In the genomic region with DNA sequence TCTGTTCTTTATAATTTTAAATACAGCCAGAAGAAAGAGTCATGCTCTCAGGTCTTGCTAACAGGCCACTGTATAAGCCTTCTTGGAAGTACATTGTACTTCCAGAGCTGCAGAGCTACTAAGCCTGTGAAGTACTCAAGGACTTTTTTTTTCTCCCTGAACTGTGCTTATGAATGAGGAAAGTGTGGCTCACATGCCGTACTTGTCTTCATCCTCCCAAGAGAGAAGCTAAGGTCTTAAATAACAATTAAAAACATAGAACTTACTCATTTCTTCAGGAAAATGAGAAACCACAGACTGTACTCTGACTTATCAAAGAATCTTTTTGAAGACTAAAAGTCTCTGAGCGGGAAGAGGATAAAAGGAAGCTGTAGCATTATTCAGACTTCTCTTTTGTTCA, we compare ENCODE assay signal across 24 cellular contexts.
"Had no signal": no experiment of that assay in that cellular context is flagged by ENCODE, and none has a peak within 500 bp of the region (broad histone marks: within the 10 kb centered on the region; RNA-seq: fewer than 3 reads in every experiment).

No MANE protein-coding gene starts in this region.

- H3K9me3 ChIP-seq: left lung, lower lobe of right lung, right atrium auricular region, stomach, thyroid gland, upper lobe of right lung had no signal

- H3K27ac Mint-ChIP-seq: activated CD4-positive, alpha-beta memory T cell treated with anti-CD3 and anti-CD28 coated beads, Interleukin-2, amount 10 ng/mL, durations not matched to agents 7 days and 5 days; activated CD4-positive, alpha-beta T cell treated with anti-CD3 and anti-CD28 coated beads, Interleukin-2, amount 10 ng/mL, durations not matched to agents 7 days and 5 days; activated naive CD4-positive, alpha-beta T cell treated with anti-CD3 and anti-CD28 coated beads, Interleukin-2, amount 50 U/mL, for 24 hours; activated T-helper 2 cell treated with anti-CD3 and anti-CD28 coated beads, Interferon-gamma antibody, Interleukin-2, Interleukin-4, amounts not matched to agents 10 μg/mL and 5 μg/mL and 100 μg/mL, durations not matched to agents 14 hours and 24 hours and 36 hours; natural killer cell; neural progenitor cell; stimulated activated naive B cell treated with anti-CD40 and anti-IgM and Interleukin-4, amounts not matched to agents 10 μg/mL and 1 μg/mL and 100 μg/mL, for 72 hours; T-helper 2 cell treated with Interferon-gamma antibody and Interleukin-4, amounts not matched to agents 5 μg/mL and 100 μg/mL, for 36 hours had no signal

- ATAC-seq: activated T-cell treated with anti-CD3 and anti-CD28 coated beads, Interleukin-2, amount 50 U/mL, for 4 hours; foreskin keratinocyte; left lung; lower lobe of right lung; natural killer cell; stimulated activated naive B cell treated with anti-CD40 and anti-IgM and Interleukin-4, amounts not matched to agents 10 μg/mL and 1 μg/mL and 100 μg/mL, for 72 hours; upper lobe of right lung had no signal

- H3K9me3 Mint-ChIP-seq: activated naive CD4-positive, alpha-beta T cell treated with anti-CD3 and anti-CD28 coated beads, Interleukin-2, amount 50 U/mL, for 24 hours; neural progenitor cell had no signal

- DNase-seq: activated CD4-positive, alpha-beta memory T cell treated with anti-CD3 and anti-CD28 coated beads, Interleukin-2, amount 10 ng/mL, durations not matched to agents 7 days and 5 days; activated CD4-positive, alpha-beta T cell treated with anti-CD3 and anti-CD28 coated beads for 1 hour; activated CD4-positive, alpha-beta T cell treated with anti-CD3 and anti-CD28 coated beads, Interleukin-2, amount 10 ng/mL, durations not matched to agents 7 days and 5 days; activated T-cell treated with anti-CD3 and anti-CD28 coated beads, Interleukin-2, amount 50 U/mL, for 4 hours; effector memory CD4-positive, alpha-beta T cell; erythroblast; foreskin keratinocyte; left lung; lower lobe of right lung; mesenchymal stem cell; natural killer cell; occipital lobe; stimulated activated CD4-positive, alpha-beta T cell treated with anti-CD3 and anti-CD28 coated beads, Interleukin-15, amount 100 ng/mL, for 24 hours; stimulated activated CD4-positive, alpha-beta T cell treated with anti-CD3 and anti-CD28 coated beads, Interleukin-2, amount 100 ng/mL, for 24 hours; stimulated activated naive B cell treated with anti-CD40 and anti-IgM and Interleukin-4, amounts not matched to agents 10 μg/mL and 1 μg/mL and 100 μg/mL, for 72 hours; stomach; T-helper 1 cell; thyroid gland; upper lobe of right lung had no signal

- H3K36me3 ChIP-seq: left lung, lower lobe of right lung, neural progenitor cell, right atrium auricular region, stomach, thyroid gland, upper lobe of right lung had no signal

- H3K4me1 ChIP-seq: foreskin keratinocyte, left lung, lower lobe of right lung, neural progenitor cell, right atrium auricular region, stomach, thyroid gland, upper lobe of right lung had no signal

- H3K27me3 Mint-ChIP-seq: activated CD4-positive, alpha-beta memory T cell treated with anti-CD3 and anti-CD28 coated beads, Interleukin-2, amount 10 ng/mL, durations not matched to agents 7 days and 5 days; activated CD4-positive, alpha-beta T cell treated with anti-CD3 and anti-CD28 coated beads, Interleukin-2, amount 10 ng/mL, durations not matched to agents 7 days and 5 days; activated naive CD4-positive, alpha-beta T cell treated with anti-CD3 and anti-CD28 coated beads, Interleukin-2, amount 50 U/mL, for 24 hours; stimulated activated naive B cell treated with anti-CD40 and anti-IgM and Interleukin-4, amounts not matched to agents 10 μg/mL and 1 μg/mL and 100 μg/mL, for 72 hours had no signal

- H3K36me3 Mint-ChIP-seq: activated naive CD4-positive, alpha-beta T cell treated with anti-CD3 and anti-CD28 coated beads, Interleukin-2, amount 50 U/mL, for 24 hours; natural killer cell; neural progenitor cell; stimulated activated naive B cell treated with anti-CD40 and anti-IgM and Interleukin-4, amounts not matched to agents 10 μg/mL and 1 μg/mL and 100 μg/mL, for 72 hours had no signal

- H3K4me1 Mint-ChIP-seq: activated CD4-positive, alpha-beta memory T cell treated with anti-CD3 and anti-CD28 coated beads, Interleukin-2, amount 10 ng/mL, durations not matched to agents 7 days and 5 days; activated CD4-positive, alpha-beta T cell treated with anti-CD3 and anti-CD28 coated beads, Interleukin-2, amount 10 ng/mL, durations not matched to agents 7 days and 5 days; activated naive CD4-positive, alpha-beta T cell treated with anti-CD3 and anti-CD28 coated beads, Interleukin-2, amount 50 U/mL, for 24 hours; natural killer cell; neural progenitor cell; stimulated activated naive B cell treated with anti-CD40 and anti-IgM and Interleukin-4, amounts not matched to agents 10 μg/mL and 1 μg/mL and 100 μg/mL, for 72 hours had no signal

- H3K27me3 ChIP-seq: foreskin keratinocyte, left lung, neural progenitor cell, right atrium auricular region, stomach, thyroid gland, upper lobe of right lung had no signal

- H3K4me3 ChIP-seq: left lung, lower lobe of right lung, neural progenitor cell, right atrium auricular region, stomach, thyroid gland, upper lobe of right lung had no signal

- H3K4me3 Mint-ChIP-seq: activated CD4-positive, alpha-beta memory T cell treated with anti-CD3 and anti-CD28 coated beads, Interleukin-2, amount 10 ng/mL, durations not matched to agents 7 days and 5 days; activated CD4-positive, alpha-beta T cell treated with anti-CD3 and anti-CD28 coated beads, Interleukin-2, amount 10 ng/mL, durations not matched to agents 7 days and 5 days; activated naive CD4-positive, alpha-beta T cell treated with anti-CD3 and anti-CD28 coated beads, Interleukin-2, amount 50 U/mL, for 24 hours; activated T-cell treated with anti-CD3 and anti-CD28 coated beads, Interleukin-2, amount 50 U/mL, for 4 hours; natural killer cell; neural progenitor cell; stimulated activated naive B cell treated with anti-CD40 and anti-IgM and Interleukin-4, amounts not matched to agents 10 μg/mL and 1 μg/mL and 100 μg/mL, for 72 hours; T-helper 2 cell treated with Interferon-gamma antibody and Interleukin-4, amounts not matched to agents 5 μg/mL and 100 μg/mL, for 36 hours had no signal

- H3K4me2 ChIP-seq: neural progenitor cell had no signal

- H3K9ac ChIP-seq: neural progenitor cell had no signal

- H3K27ac ChIP-seq: foreskin keratinocyte, left lung, lower lobe of right lung, neural progenitor cell, right atrium auricular region, stomach, thyroid gland, upper lobe of right lung had no signal
